Comparison of ENCODE assay signal across 1 cellular context in the genomic region with DNA sequence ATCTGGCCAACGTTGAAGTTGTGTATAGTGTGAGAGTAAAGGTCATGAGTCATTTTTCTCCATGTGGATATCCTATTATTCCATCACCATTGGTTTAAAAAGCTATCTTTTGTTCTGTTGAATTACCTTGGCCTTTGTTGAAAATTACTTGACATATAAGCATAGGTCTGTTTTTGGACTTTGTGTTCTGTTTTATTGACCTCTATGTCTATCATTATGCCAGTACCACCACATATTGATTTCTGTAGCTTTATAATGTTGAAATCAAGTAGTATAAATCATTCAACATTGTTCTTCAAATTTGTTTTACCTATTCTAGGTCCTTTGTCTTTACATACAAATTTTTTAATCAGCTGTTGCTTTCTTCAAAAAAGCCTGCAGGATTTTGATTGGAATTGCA.
TF ChIP-seq lines count a peak whose summit lies in the region.

No MANE protein-coding gene starts in this region.

TF ChIP-seq in HepG2, 621 proteins besides CTCF, POLR2A, EP300 and RAD21 (continued from another document):
- TF ChIP-seq, protein P1, sequence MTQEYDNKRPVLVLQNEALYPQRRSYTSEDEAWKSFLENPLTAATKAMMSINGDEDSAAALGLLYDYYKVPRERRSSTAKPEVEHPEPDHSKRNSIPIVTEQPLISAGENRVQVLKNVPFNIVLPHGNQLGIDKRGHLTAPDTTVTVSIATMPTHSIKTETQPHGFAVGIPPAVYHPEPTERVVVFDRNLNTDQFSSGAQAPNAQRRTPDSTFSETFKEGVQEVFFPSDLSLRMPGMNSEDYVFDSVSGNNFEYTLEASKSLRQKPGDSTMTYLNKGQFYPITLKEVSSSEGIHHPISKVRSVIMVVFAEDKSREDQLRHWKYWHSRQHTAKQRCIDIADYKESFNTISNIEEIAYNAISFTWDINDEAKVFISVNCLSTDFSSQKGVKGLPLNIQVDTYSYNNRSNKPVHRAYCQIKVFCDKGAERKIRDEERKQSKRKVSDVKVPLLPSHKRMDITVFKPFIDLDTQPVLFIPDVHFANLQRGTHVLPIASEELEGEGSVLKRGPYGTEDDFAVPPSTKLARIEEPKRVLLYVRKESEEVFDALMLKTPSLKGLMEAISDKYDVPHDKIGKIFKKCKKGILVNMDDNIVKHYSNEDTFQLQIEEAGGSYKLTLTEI (CRISPR knock-in tag; conservative IDR thresholded peaks at IDR 0.05), result no peak
- TF ChIP-seq KDM2A (CRISPR knock-in tag; IDR thresholded peaks at IDR 0.05; ENCODE audit: borderline replicate concordance, low read depth), result no peak
- TF ChIP-seq GZF1 (CRISPR knock-in tag; IDR thresholded peaks at IDR 0.05), result no peak
- TF ChIP-seq, protein P2, sequence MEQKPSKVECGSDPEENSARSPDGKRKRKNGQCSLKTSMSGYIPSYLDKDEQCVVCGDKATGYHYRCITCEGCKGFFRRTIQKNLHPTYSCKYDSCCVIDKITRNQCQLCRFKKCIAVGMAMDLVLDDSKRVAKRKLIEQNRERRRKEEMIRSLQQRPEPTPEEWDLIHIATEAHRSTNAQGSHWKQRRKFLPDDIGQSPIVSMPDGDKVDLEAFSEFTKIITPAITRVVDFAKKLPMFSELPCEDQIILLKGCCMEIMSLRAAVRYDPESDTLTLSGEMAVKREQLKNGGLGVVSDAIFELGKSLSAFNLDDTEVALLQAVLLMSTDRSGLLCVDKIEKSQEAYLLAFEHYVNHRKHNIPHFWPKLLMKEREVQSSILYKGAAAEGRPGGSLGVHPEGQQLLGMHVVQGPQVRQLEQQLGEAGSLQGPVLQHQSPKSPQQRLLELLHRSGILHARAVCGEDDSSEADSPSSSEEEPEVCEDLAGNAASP (CRISPR knock-in tag; IDR thresholded peaks at IDR 0.05; ENCODE audit: borderline replicate concordance), result no peak
- no peak for TF ChIP-seq ZNF383 (CRISPR knock-in tag; IDR thresholded peaks at IDR 0.05; ENCODE audit: borderline replicate concordance)
- TF ChIP-seq KAT2B (IDR thresholded peaks at IDR 0.05; ENCODE audit: borderline replicate concordance, low read depth, low read length), result peak; percentile 47; the same call in 1 of the 2 replicates
- TF ChIP-seq PRMT3 (CRISPR knock-in tag; IDR thresholded peaks at IDR 0.05; ENCODE audit: borderline replicate concordance, low read depth), result no peak
